ENCODE assay signal across 13 cellular contexts in genomic region chr5:104189909-104190308, GRCh38.
DNase-seq lines count a peak whose midpoint lies in the region; ATAC-seq and TF ChIP-seq lines count a peak whose summit lies in the region.
"Had no signal": no experiment of that assay in that cellular context is flagged by ENCODE, and none has a peak within 500 bp of the region (broad histone marks: within the 10 kb centered on the region; RNA-seq: fewer than 3 reads in every experiment).

No MANE protein-coding gene starts in this region.

- no peak overlapping the region for H3K4me3 Mint-ChIP-seq in HFFc6
- no peak overlapping the region for H3K4me3 Mint-ChIP-seq in stimulated activated naive CD8-positive, alpha-beta T cell treated with anti-CD3 and anti-CD28 coated beads, Interleukin-15, amount 100 ng/mL, for 72 hours
- H3K4me3 Mint-ChIP-seq in effector memory CD8-positive, alpha-beta T cell: no peak overlapping the region
- H3K4me3 Mint-ChIP-seq: CD8-positive, alpha-beta T cell had no signal

- no peak for ATAC-seq in stimulated activated naive CD8-positive, alpha-beta T cell treated with anti-CD3 and anti-CD28 coated beads, Interleukin-15, amount 100 ng/mL, for 72 hours
- ATAC-seq in effector memory CD8-positive, alpha-beta T cell (replicated peaks): no peak
- ATAC-seq: CD8-positive, alpha-beta T cell had no signal

- no peak overlapping the region; the same call in 1 of the 2 replicates for H3K27ac Mint-ChIP-seq in HFFc6
- H3K27ac Mint-ChIP-seq in stimulated activated naive CD8-positive, alpha-beta T cell treated with anti-CD3 and anti-CD28 coated beads, Interleukin-15, amount 100 ng/mL, for 72 hours: no peak overlapping the region
- H3K27ac Mint-ChIP-seq in effector memory CD8-positive, alpha-beta T cell: no peak overlapping the region
- H3K27ac Mint-ChIP-seq: CD8-positive, alpha-beta T cell had no signal

- no peaks in the 10 kb centered on the region for H3K9me3 Mint-ChIP-seq in HFFc6
- peaks cover 0 to 13% of the 10 kb centered on the region in 2 donors for H3K9me3 Mint-ChIP-seq in stimulated activated naive CD8-positive, alpha-beta T cell treated with anti-CD3 and anti-CD28 coated beads, Interleukin-15, amount 100 ng/mL, for 72 hours
- no peaks in the 10 kb centered on the region for H3K9me3 Mint-ChIP-seq in effector memory CD8-positive, alpha-beta T cell

- H3K4me3 ChIP-seq in astrocyte of the spinal cord (ENCODE audit: low read depth, low read length): no peak overlapping the region
- H3K4me3 ChIP-seq in retinal pigment epithelial cell (ENCODE audit: low read length): no peak overlapping the region
- H3K4me3 ChIP-seq: esophagus squamous epithelium, right atrium auricular region had no signal

- no peaks in the 10 kb centered on the region for H3K27me3 Mint-ChIP-seq in HFFc6 (ENCODE audit: insufficient read depth)
- H3K27me3 Mint-ChIP-seq in stimulated activated naive CD8-positive, alpha-beta T cell treated with anti-CD3 and anti-CD28 coated beads, Interleukin-15, amount 100 ng/mL, for 72 hours: no peaks in the 10 kb centered on the region
- H3K27me3 Mint-ChIP-seq in effector memory CD8-positive, alpha-beta T cell: no peaks in the 10 kb centered on the region

- H3K36me3 Mint-ChIP-seq in HFFc6 (ENCODE audit: low read depth): no peaks in the 10 kb centered on the region
- H3K36me3 Mint-ChIP-seq in effector memory CD8-positive, alpha-beta T cell (ENCODE audit: insufficient read depth): no peaks in the 10 kb centered on the region
- H3K36me3 Mint-ChIP-seq: CD8-positive, alpha-beta T cell had no signal

- no peak for TF ChIP-seq CTCF in HFFc6 (IDR thresholded peaks at IDR 0.05)
- TF ChIP-seq CTCF in astrocyte of the spinal cord (IDR thresholded peaks at IDR 0.05; ENCODE audit: low read depth, low read length): no peak
- no peak for TF ChIP-seq CTCF in retinal pigment epithelial cell (conservative IDR thresholded peaks at IDR 0.05; ENCODE audit: low read depth, low read length)

- peaks cover 19% of the 10 kb centered on the region; the same call in 1 of the 2 replicates for H3K4me1 Mint-ChIP-seq in HFFc6 (ENCODE audit: low read depth)
- no peaks in the 10 kb centered on the region for H3K4me1 Mint-ChIP-seq in stimulated activated naive CD8-positive, alpha-beta T cell treated with anti-CD3 and anti-CD28 coated beads, Interleukin-15, amount 100 ng/mL, for 72 hours
- no peaks in the 10 kb centered on the region for H3K4me1 Mint-ChIP-seq in effector memory CD8-positive, alpha-beta T cell (ENCODE audit: low read depth in 2 of 2)

- in situ Hi-C loops in astrocyte of the spinal cord (cut with HindIII; ENCODE audit: low sequenced_read_pairs): no loop called here

- DNase-seq in HFFc6: peak; percentile 39
- peak; percentile 33 to 71 for DNase-seq in NOMO-1 (lab: John Stamatoyannopoulos, UW; ENCODE audit: unreplicated experiment in 2 of 2)
- peak; percentile 84 for DNase-seq in astrocyte of the spinal cord (ENCODE audit: low read depth, low spot score)
- DNase-seq in retinal pigment epithelial cell (ENCODE audit: low read depth): peak; percentile 62
- no peak for DNase-seq in mesenteric fat pad (ENCODE audit: low spot score)
- DNase-seq in stimulated activated naive CD8-positive, alpha-beta T cell treated with anti-CD3 and anti-CD28 coated beads, Interleukin-15, amount 100 ng/mL, for 72 hours: no peak
- no peak for DNase-seq in NCI-H2107 (lab: John Stamatoyannopoulos, UW)
- no peak for DNase-seq in effector memory CD8-positive, alpha-beta T cell
- DNase-seq: CD8-positive, alpha-beta T cell; cerebellar nuclear complex; esophagus squamous epithelium; NCI-H187 had no signal

Comparison
In these comparisons a context has a peak if more than half of its experiments do, and no peak if none do; other contexts are left out.
1. DNase-seq: peak in HFFc6 (single experiment), NOMO-1 (2 of 2), astrocyte of the spinal cord (single experiment) and retinal pigment epithelial cell (single experiment); none in mesenteric fat pad (single experiment), stimulated activated naive CD8-positive, alpha-beta T cell treated with anti-CD3 and anti-CD28 coated beads, Interleukin-15, amount 100 ng/mL, for 72 hours (0 of 2), NCI-H2107 (single experiment) and effector memory CD8-positive, alpha-beta T cell (0 of 3).